In the genomic region with DNA sequence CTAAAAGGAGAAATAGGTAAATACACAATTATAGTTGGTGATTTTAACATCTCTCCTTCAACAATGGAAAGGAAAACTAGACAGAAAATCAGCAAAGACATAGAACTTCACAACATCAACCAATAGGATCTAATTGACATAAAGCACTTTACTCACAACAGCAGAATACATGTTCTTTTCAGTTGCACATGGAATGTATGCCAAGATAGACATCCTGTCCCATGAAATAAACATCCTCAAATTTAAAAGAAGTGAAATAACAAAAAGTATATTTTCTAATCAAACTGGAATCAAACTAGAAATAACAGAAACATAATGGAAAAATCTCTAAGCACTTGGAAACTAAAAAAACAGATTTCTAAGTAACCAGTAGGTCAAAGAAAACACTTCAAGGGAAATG, we compare ENCODE assay signal across 25 cellular contexts.
DNase-seq lines count a peak whose midpoint lies in the region; ATAC-seq, FAIRE-seq and TF ChIP-seq lines count a peak whose summit lies in the region.
"Had no signal": no experiment of that assay in that cellular context is flagged by ENCODE, and none has a peak within 500 bp of the region (broad histone marks: within the 10 kb centered on the region; RNA-seq: fewer than 3 reads in every experiment).

No MANE protein-coding gene starts in this region.

- H3K27ac Mint-ChIP-seq in HFFc6, result peak overlapping the region; percentile 4; the same call in 1 of the 2 replicates
- peak overlapping the region; percentile 51 for H3K27ac Mint-ChIP-seq in activated T-helper 2 cell treated with anti-CD3 and anti-CD28 coated beads, Interferon-gamma antibody, Interleukin-2, Interleukin-4, amounts not matched to agents 10 μg/mL and 5 μg/mL and 100 μg/mL, durations not matched to agents 14 hours and 24 hours and 36 hours
- peak overlapping the region; percentile 19 for H3K27ac Mint-ChIP-seq in memory B cell
- H3K27ac Mint-ChIP-seq: CD4-positive, alpha-beta memory T cell had no signal

- H3K27me3 Mint-ChIP-seq in HFFc6 (ENCODE audit: insufficient read depth) (peaks cover 8% of the 10 kb centered on the region), memory B cell (no peaks in the 10 kb centered on the region)
- no peaks in the 10 kb centered on the region for H3K27me3 Mint-ChIP-seq in activated T-helper 2 cell treated with anti-CD3 and anti-CD28 coated beads, Interferon-gamma antibody, Interleukin-2, Interleukin-4, amounts not matched to agents 10 μg/mL and 5 μg/mL and 100 μg/mL, durations not matched to agents 14 hours and 24 hours and 36 hours (ENCODE audit: low read depth)
- H3K27me3 Mint-ChIP-seq: CD4-positive, alpha-beta memory T cell had no signal

- H3K27me3 ChIP-seq in right atrium auricular region (no peaks in the 10 kb centered on the region), adrenal gland (no peaks in the 10 kb centered on the region)

- H3K4me1 Mint-ChIP-seq in HFFc6 (ENCODE audit: low read depth), result peaks cover 33% of the 10 kb centered on the region
- H3K4me1 Mint-ChIP-seq in activated T-helper 2 cell treated with anti-CD3 and anti-CD28 coated beads, Interferon-gamma antibody, Interleukin-2, Interleukin-4, amounts not matched to agents 10 μg/mL and 5 μg/mL and 100 μg/mL, durations not matched to agents 14 hours and 24 hours and 36 hours (ENCODE audit: low read depth), result peaks cover 11% of the 10 kb centered on the region
- H3K4me1 Mint-ChIP-seq in memory B cell, result no peaks in the 10 kb centered on the region

- H3K9me3 ChIP-seq in right atrium auricular region (no peaks in the 10 kb centered on the region), adrenal gland (replicated peaks in 1 of 3) (no peaks in the 10 kb centered on the region)
- H3K9me3 ChIP-seq: Caco-2 had no signal

- ATAC-seq in memory B cell (ENCODE audit: low read depth) (no peak), SK-N-SH treated with all-trans-retinoic acid at 6 μM for 48 hours (no peak)

- DNase-seq in HFFc6 (no peak), memory B cell (ENCODE audit: low spot score in 2 of 2) (no peak), pons (ENCODE audit: low spot score) (no peak), right atrium auricular region (ENCODE audit: low spot score) (no peak), adrenal gland (no peak)
- DNase-seq in activated T-helper 2 cell treated with anti-CD3 and anti-CD28 coated beads, Interferon-gamma antibody, Interleukin-2, Interleukin-4, amounts not matched to agents 10 μg/mL and 5 μg/mL and 100 μg/mL, durations not matched to agents 14 hours and 24 hours and 36 hours (ENCODE audit: low spot score), result no peak
- DNase-seq: C1 segment of cervical spinal cord; Caco-2; CD4-positive, alpha-beta memory T cell; GOT3; HCEC 1CT; IMR-90; KG1; NCI-H1092; NCI-H1417 treated with DMSO at 0.1 percent for 48 hours; NCI-H1694 treated with DMSO at 0.1 percent for 48 hours; NCI-H2081; NCI-H2227 treated with DMSO at 0.1 percent for 48 hours; NCI-H510A; NCI-H69; SIG-M5; SK-N-SH had no signal

- intact Hi-C loops in activated T-helper 2 cell treated with anti-CD3 and anti-CD28 coated beads, Interferon-gamma antibody, Interleukin-2, Interleukin-4, amounts not matched to agents 10 μg/mL and 5 μg/mL and 100 μg/mL, durations not matched to agents 14 hours and 24 hours and 36 hours (cut with micrococcal nuclease), result no loop called here
- intact Hi-C loops in adrenal gland (cut with DNase I), result no loop called here

- TF ChIP-seq CTCF in HFFc6 (IDR thresholded peaks at IDR 0.05) (no peak), right atrium auricular region (IDR thresholded peaks at IDR 0.05) (no peak), adrenal gland (IDR thresholded peaks at IDR 0.05) (no peak)

- H3K36me3 ChIP-seq in right atrium auricular region, result no peaks in the 10 kb centered on the region
- H3K36me3 ChIP-seq in adrenal gland (replicated peaks in 1 of 2), result no peaks in the 10 kb centered on the region

- no peaks in the 10 kb centered on the region for H3K4me1 ChIP-seq in right atrium auricular region
- no peaks in the 10 kb centered on the region for H3K4me1 ChIP-seq in adrenal gland (replicated peaks in 1 of 2)
- H3K4me1 ChIP-seq: Caco-2 had no signal

- no peak for TF ChIP-seq POLR2A in adrenal gland (IDR thresholded peaks at IDR 0.05)

- H3K4me3 ChIP-seq in right atrium auricular region, result no peak overlapping the region
- no peak overlapping the region for H3K4me3 ChIP-seq in adrenal gland

- H3K9me3 Mint-ChIP-seq in HFFc6 (peaks cover 7% of the 10 kb centered on the region; the same call in 1 of the 2 replicates), memory B cell (peaks cover 4% of the 10 kb centered on the region)
- H3K9me3 Mint-ChIP-seq in activated T-helper 2 cell treated with anti-CD3 and anti-CD28 coated beads, Interferon-gamma antibody, Interleukin-2, Interleukin-4, amounts not matched to agents 10 μg/mL and 5 μg/mL and 100 μg/mL, durations not matched to agents 14 hours and 24 hours and 36 hours, result peaks cover 21% of the 10 kb centered on the region

- no peak overlapping the region for H3K27ac ChIP-seq in right atrium auricular region
- H3K27ac ChIP-seq in adrenal gland, result no peak overlapping the region

- peaks cover 77% of the 10 kb centered on the region for H3K36me3 Mint-ChIP-seq in HFFc6 (ENCODE audit: low read depth)
- peaks cover 67% of the 10 kb centered on the region for H3K36me3 Mint-ChIP-seq in activated T-helper 2 cell treated with anti-CD3 and anti-CD28 coated beads, Interferon-gamma antibody, Interleukin-2, Interleukin-4, amounts not matched to agents 10 μg/mL and 5 μg/mL and 100 μg/mL, durations not matched to agents 14 hours and 24 hours and 36 hours (ENCODE audit: low read depth)
- peaks cover 42% of the 10 kb centered on the region for H3K36me3 Mint-ChIP-seq in memory B cell

- FAIRE-seq in A204.1 (lab: Jason Lieb, UNC), result peak; percentile 46
- FAIRE-seq: RCC 7860 had no signal

- H3K4me3 Mint-ChIP-seq in HFFc6 (no peak overlapping the region), memory B cell (no peak overlapping the region)
- no peak overlapping the region for H3K4me3 Mint-ChIP-seq in activated T-helper 2 cell treated with anti-CD3 and anti-CD28 coated beads, Interferon-gamma antibody, Interleukin-2, Interleukin-4, amounts not matched to agents 10 μg/mL and 5 μg/mL and 100 μg/mL, durations not matched to agents 14 hours and 24 hours and 36 hours (ENCODE audit: low read depth)
- H3K4me3 Mint-ChIP-seq: CD4-positive, alpha-beta memory T cell had no signal

TF ChIP-seq in SK-N-SH treated with all-trans-retinoic acid at 6 μM for 48 hours, 23 proteins besides CTCF, POLR2A, EP300 and RAD21 (continues in another document):
- TF ChIP-seq ZC3H10 (CRISPR knock-in tag; IDR thresholded peaks at IDR 0.05), result no peak
- no peak for TF ChIP-seq ESRRG (CRISPR knock-in tag; IDR thresholded peaks at IDR 0.05)
- TF ChIP-seq CSDC2 (CRISPR knock-in tag; IDR thresholded peaks at IDR 0.05), result no peak
- TF ChIP-seq, protein P1, sequence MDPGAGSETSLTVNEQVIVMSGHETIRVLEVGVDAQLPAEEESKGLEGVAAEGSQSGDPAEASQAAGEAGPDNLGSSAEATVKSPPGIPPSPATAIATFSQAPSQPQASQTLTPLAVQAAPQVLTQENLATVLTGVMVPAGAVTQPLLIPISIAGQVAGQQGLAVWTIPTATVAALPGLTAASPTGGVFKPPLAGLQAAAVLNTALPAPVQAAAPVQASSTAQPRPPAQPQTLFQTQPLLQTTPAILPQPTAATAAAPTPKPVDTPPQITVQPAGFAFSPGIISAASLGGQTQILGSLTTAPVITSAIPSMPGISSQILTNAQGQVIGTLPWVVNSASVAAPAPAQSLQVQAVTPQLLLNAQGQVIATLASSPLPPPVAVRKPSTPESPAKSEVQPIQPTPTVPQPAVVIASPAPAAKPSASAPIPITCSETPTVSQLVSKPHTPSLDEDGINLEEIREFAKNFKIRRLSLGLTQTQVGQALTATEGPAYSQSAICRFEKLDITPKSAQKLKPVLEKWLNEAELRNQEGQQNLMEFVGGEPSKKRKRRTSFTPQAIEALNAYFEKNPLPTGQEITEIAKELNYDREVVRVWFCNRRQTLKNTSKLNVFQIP (CRISPR knock-in tag; IDR thresholded peaks at IDR 0.05; ENCODE audit: borderline replicate concordance, low read depth), result no peak
- no peak for TF ChIP-seq SNAI2 (CRISPR knock-in tag; IDR thresholded peaks at IDR 0.05)
- TF ChIP-seq, protein P2, sequence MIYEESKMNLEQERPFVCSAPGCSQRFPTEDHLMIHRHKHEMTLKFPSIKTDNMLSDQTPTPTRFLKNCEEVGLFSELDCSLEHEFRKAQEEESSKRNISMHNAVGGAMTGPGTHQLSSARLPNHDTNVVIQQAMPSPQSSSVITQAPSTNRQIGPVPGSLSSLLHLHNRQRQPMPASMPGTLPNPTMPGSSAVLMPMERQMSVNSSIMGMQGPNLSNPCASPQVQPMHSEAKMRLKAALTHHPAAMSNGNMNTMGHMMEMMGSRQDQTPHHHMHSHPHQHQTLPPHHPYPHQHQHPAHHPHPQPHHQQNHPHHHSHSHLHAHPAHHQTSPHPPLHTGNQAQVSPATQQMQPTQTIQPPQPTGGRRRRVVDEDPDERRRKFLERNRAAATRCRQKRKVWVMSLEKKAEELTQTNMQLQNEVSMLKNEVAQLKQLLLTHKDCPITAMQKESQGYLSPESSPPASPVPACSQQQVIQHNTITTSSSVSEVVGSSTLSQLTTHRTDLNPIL (CRISPR knock-in tag; IDR thresholded peaks at IDR 0.05; ENCODE audit: low read depth), result no peak
- TF ChIP-seq, protein P3, sequence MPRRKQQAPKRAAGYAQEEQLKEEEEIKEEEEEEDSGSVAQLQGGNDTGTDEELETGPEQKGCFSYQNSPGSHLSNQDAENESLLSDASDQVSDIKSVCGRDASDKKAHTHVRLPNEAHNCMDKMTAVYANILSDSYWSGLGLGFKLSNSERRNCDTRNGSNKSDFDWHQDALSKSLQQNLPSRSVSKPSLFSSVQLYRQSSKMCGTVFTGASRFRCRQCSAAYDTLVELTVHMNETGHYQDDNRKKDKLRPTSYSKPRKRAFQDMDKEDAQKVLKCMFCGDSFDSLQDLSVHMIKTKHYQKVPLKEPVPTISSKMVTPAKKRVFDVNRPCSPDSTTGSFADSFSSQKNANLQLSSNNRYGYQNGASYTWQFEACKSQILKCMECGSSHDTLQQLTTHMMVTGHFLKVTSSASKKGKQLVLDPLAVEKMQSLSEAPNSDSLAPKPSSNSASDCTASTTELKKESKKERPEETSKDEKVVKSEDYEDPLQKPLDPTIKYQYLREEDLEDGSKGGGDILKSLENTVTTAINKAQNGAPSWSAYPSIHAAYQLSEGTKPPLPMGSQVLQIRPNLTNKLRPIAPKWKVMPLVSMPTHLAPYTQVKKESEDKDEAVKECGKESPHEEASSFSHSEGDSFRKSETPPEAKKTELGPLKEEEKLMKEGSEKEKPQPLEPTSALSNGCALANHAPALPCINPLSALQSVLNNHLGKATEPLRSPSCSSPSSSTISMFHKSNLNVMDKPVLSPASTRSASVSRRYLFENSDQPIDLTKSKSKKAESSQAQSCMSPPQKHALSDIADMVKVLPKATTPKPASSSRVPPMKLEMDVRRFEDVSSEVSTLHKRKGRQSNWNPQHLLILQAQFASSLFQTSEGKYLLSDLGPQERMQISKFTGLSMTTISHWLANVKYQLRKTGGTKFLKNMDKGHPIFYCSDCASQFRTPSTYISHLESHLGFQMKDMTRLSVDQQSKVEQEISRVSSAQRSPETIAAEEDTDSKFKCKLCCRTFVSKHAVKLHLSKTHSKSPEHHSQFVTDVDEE (CRISPR knock-in tag; IDR thresholded peaks at IDR 0.05), result no peak
- no peak for TF ChIP-seq ZFP30 (CRISPR knock-in tag; IDR thresholded peaks at IDR 0.05)
- TF ChIP-seq ZNF8 (CRISPR knock-in tag; IDR thresholded peaks at IDR 0.05), result no peak
- TF ChIP-seq ZFP3 (CRISPR knock-in tag; IDR thresholded peaks at IDR 0.05), result no peak
